In genomic region chr15:34367128-34368081, GRCh38 we compare ENCODE assay signal across 8 cellular contexts. TPM values are rescaled to one million over a fixed set of nuclear protein-coding genes. Genes with fewer than 3 reads are reported as not detected.
A peak's percentile ranks its signal among the peaks of the same experiment; 100 is the strongest.
DNase-seq lines count a peak whose midpoint lies in the region; ATAC-seq and TF ChIP-seq lines count a peak whose summit lies in the region.

A gene with protein sequence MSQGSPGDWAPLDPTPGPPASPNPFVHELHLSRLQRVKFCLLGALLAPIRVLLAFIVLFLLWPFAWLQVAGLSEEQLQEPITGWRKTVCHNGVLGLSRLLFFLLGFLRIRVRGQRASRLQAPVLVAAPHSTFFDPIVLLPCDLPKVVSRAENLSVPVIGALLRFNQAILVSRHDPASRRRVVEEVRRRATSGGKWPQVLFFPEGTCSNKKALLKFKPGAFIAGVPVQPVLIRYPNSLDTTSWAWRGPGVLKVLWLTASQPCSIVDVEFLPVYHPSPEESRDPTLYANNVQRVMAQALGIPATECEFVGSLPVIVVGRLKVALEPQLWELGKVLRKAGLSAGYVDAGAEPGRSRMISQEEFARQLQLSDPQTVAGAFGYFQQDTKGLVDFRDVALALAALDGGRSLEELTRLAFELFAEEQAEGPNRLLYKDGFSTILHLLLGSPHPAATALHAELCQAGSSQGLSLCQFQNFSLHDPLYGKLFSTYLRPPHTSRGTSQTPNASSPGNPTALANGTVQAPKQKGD (minus strand): TSS chr15:34367196. CDS start chr15:34367100, 96 bp downstream.

- H3K4me3 ChIP-seq in right atrium auricular region, result peak within 1 kb of the TSS; percentile 68 to 84
- peak within 1 kb of the TSS; percentile 89 to 97 for H3K4me3 ChIP-seq in uterus

- intact Hi-C loops in uterus (cut with DNase I; ENCODE audit: low total_unique reads), result no loop called here

- ATAC-seq in GM18498 (IDR thresholded peaks at IDR 0.05; ENCODE audit: unreplicated experiment), result peak; percentile 87
- peak; percentile 59 for ATAC-seq in HG02884 (IDR thresholded peaks at IDR 0.05; ENCODE audit: unreplicated experiment)

- H3K27ac ChIP-seq in angular gyrus (ENCODE audit: low read depth, low read length), result peak within 1 kb of the TSS; percentile 92
- peak within 1 kb of the TSS; percentile 97 for H3K27ac ChIP-seq in right atrium auricular region
- H3K27ac ChIP-seq in uterus, result peak within 1 kb of the TSS; percentile 95 to 98

- no peaks in the 10 kb centered on the region for H3K27me3 ChIP-seq in right atrium auricular region
- H3K27me3 ChIP-seq in uterus, result no peaks in the 10 kb centered on the region

- peaks cover 0 to 29% of the 10 kb centered on the region in 2 donors for H3K4me1 ChIP-seq in right atrium auricular region
- no peaks in the 10 kb centered on the region for H3K4me1 ChIP-seq in uterus

- no peaks in the 10 kb centered on the region for H3K36me3 ChIP-seq in right atrium auricular region
- no peaks in the 10 kb centered on the region for H3K36me3 ChIP-seq in uterus

- no peaks in the 10 kb centered on the region for H3K9me3 ChIP-seq in right atrium auricular region
- H3K9me3 ChIP-seq in uterus, result no peaks in the 10 kb centered on the region

- DNase-seq in NCI-H146 treated with DMSO at 0.1 percent for 48 hours (lab: John Stamatoyannopoulos, UW; ENCODE audit: unreplicated experiment), result peak; percentile 61
- peak; percentile 79 to 94 (median 87) for DNase-seq in T-helper 2 cell
- peak; percentile 94 for DNase-seq in right atrium auricular region (ENCODE audit: low spot score)
- peak; percentile 86 for DNase-seq in putamen (ENCODE audit: low spot score)
- peak; percentile 83 to 86 for DNase-seq in uterus

- TF ChIP-seq CTCF in right atrium auricular region (IDR thresholded peaks at IDR 0.05), result peak; percentile 93 to 100
- peak; percentile 93 to 97 (median 95) for TF ChIP-seq CTCF in uterus (IDR thresholded peaks at IDR 0.05)

- TF ChIP-seq POLR2A in uterus (IDR thresholded peaks at IDR 0.05), result peak in 1 of 2 donors; percentile 69

RNA-seq across cellular contexts. Expression of the gene that starts here (rescaled TPM):
- 10 to 100 TPM in 1 of 2 donors, 1 to 10 TPM in 1; 9.2 to 17.5 TPM for total RNA-seq in right atrium auricular region
- total RNA-seq in uterus, result 10 to 100 TPM in 2 of 4 donors, 1 to 10 TPM in 2; 2.4 to 73.1 (median 7.3) TPM

Comparison
In these comparisons a context has a peak if more than half of its experiments do, and no peak if none do; other contexts are left out.
1. Peak in every context shown above with its lines: DNase-seq, ATAC-seq, H3K4me3 ChIP-seq and H3K27ac ChIP-seq.